In the genomic region with DNA sequence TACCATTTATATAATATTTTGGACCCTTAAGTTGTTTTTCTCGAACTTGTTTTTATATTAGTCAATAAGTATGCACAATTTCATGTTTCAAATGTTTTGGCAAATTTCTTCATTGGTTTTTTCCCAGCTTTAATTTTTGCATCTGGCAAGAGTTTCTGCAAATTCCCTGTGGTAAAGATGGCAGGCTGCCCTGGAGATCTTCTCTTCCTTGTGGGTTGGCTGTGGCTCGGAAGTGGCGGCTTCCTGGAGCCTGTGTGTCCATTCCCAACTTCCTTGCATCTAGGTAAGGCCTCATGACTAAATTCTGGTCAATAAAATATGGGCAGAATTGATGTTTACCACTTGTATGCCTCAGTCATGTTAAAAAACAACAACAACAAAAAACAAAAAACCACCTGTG, we compare ENCODE assay signal across 27 cellular contexts.
"Had no signal": no experiment of that assay in that cellular context is flagged by ENCODE, and none has a peak within 500 bp of the region (broad histone marks: within the 10 kb centered on the region; RNA-seq: fewer than 3 reads in every experiment).

No MANE protein-coding gene starts in this region.

- H3K9me3 Mint-ChIP-seq: activated T-helper 2 cell treated with anti-CD3 and anti-CD28 coated beads, Interferon-gamma antibody, Interleukin-2, Interleukin-4, amounts not matched to agents 10 μg/mL and 5 μg/mL and 100 μg/mL, durations not matched to agents 14 hours and 24 hours and 36 hours had no signal

- ATAC-seq: activated CD4-positive, alpha-beta T cell treated with anti-CD3 and anti-CD28 coated beads for 36 hours; activated CD8-positive, alpha-beta memory T cell treated with anti-CD3 and anti-CD28 coated beads, Interleukin-2, amount 10 ng/mL, durations not matched to agents 7 days and 5 days; activated CD8-positive, alpha-beta T cell treated with anti-CD3 and anti-CD28 coated beads, Interleukin-2, amount 10 ng/mL, durations not matched to agents 7 days and 5 days; activated naive CD8-positive, alpha-beta T cell treated with anti-CD3 and anti-CD28 coated beads, Interleukin-2, amount 50 U/mL, for 24 hours; effector memory CD8-positive, alpha-beta T cell; foreskin keratinocyte; left lobe of liver; lower lobe of right lung; natural killer cell treated with Interleukin-12 subunit alpha and Interleukin-12 subunit beta and Interleukin-15 and Interleukin-18, amount 100 ng/mL, for 72 hours; right cardiac atrium had no signal

- H3K4me1 Mint-ChIP-seq: activated CD4-positive, alpha-beta T cell treated with anti-CD3 and anti-CD28 coated beads for 36 hours; activated CD8-positive, alpha-beta memory T cell treated with anti-CD3 and anti-CD28 coated beads, Interleukin-2, amount 10 ng/mL, durations not matched to agents 7 days and 5 days; activated naive CD8-positive, alpha-beta T cell treated with anti-CD3 and anti-CD28 coated beads, Interleukin-2, amount 50 U/mL, for 24 hours; brain had no signal

- H3K9me3 ChIP-seq: lower lobe of right lung had no signal

- H3K4me3 Mint-ChIP-seq: activated CD4-positive, alpha-beta T cell treated with anti-CD3 and anti-CD28 coated beads for 36 hours; activated CD8-positive, alpha-beta memory T cell treated with anti-CD3 and anti-CD28 coated beads, Interleukin-2, amount 10 ng/mL, durations not matched to agents 7 days and 5 days; activated CD8-positive, alpha-beta T cell treated with anti-CD3 and anti-CD28 coated beads, Interleukin-2, amount 10 ng/mL, durations not matched to agents 7 days and 5 days; activated naive CD4-positive, alpha-beta T cell treated with anti-CD3 and anti-CD28 coated beads, Interleukin-2, amount 50 U/mL, for 24 hours; activated naive CD8-positive, alpha-beta T cell treated with anti-CD3 and anti-CD28 coated beads, Interleukin-2, amount 50 U/mL, for 24 hours; brain; effector memory CD8-positive, alpha-beta T cell; natural killer cell treated with Interleukin-12 subunit alpha and Interleukin-12 subunit beta and Interleukin-15 and Interleukin-18, amount 100 ng/mL, for 72 hours had no signal

- H3K4me1 ChIP-seq: lower lobe of right lung, spleen had no signal

- H3K36me3 ChIP-seq: cardiac muscle cell, lower lobe of right lung, spleen had no signal

- H3K27me3 Mint-ChIP-seq: activated CD8-positive, alpha-beta memory T cell treated with anti-CD3 and anti-CD28 coated beads, Interleukin-2, amount 10 ng/mL, durations not matched to agents 7 days and 5 days; activated naive CD4-positive, alpha-beta T cell treated with anti-CD3 and anti-CD28 coated beads, Interleukin-2, amount 50 U/mL, for 24 hours; activated naive CD8-positive, alpha-beta T cell treated with anti-CD3 and anti-CD28 coated beads, Interleukin-2, amount 50 U/mL, for 24 hours; brain; effector memory CD8-positive, alpha-beta T cell had no signal

- DNase-seq: activated CD4-positive, alpha-beta T cell treated with anti-CD3 and anti-CD28 coated beads for 36 hours; activated CD4-positive, CD25-positive, alpha-beta regulatory T cell; activated CD8-positive, alpha-beta memory T cell treated with anti-CD3 and anti-CD28 coated beads, Interleukin-2, amount 10 ng/mL, durations not matched to agents 7 days and 5 days; activated CD8-positive, alpha-beta T cell treated with anti-CD3 and anti-CD28 coated beads, Interleukin-2, amount 10 ng/mL, durations not matched to agents 7 days and 5 days; activated naive CD8-positive, alpha-beta T cell treated with anti-CD3 and anti-CD28 coated beads, Interleukin-2, amount 50 U/mL, for 24 hours; activated T-cell treated with anti-CD3 and anti-CD28 coated beads, Interleukin-2, amount 50 U/mL, for 48 hours; amygdala; cerebellar nuclear complex; cortex of kidney; effector memory CD8-positive, alpha-beta T cell; erythroblast; foreskin keratinocyte; kidney glomerular epithelial cell; lower lobe of right lung; mesenchymal stem cell; posterior cingulate gyrus; right cardiac atrium; spleen; stimulated activated naive CD4-positive, alpha-beta T cell treated with Interleukin-2 at 50 U/mL for 16 hours; trophoblast cell had no signal

- H3K27ac Mint-ChIP-seq: activated CD4-positive, alpha-beta T cell treated with anti-CD3 and anti-CD28 coated beads for 36 hours; activated CD8-positive, alpha-beta memory T cell treated with anti-CD3 and anti-CD28 coated beads, Interleukin-2, amount 10 ng/mL, durations not matched to agents 7 days and 5 days; activated CD8-positive, alpha-beta T cell treated with anti-CD3 and anti-CD28 coated beads, Interleukin-2, amount 10 ng/mL, durations not matched to agents 7 days and 5 days; activated naive CD4-positive, alpha-beta T cell treated with anti-CD3 and anti-CD28 coated beads, Interleukin-2, amount 50 U/mL, for 24 hours; activated naive CD8-positive, alpha-beta T cell treated with anti-CD3 and anti-CD28 coated beads, Interleukin-2, amount 50 U/mL, for 24 hours; activated T-helper 2 cell treated with anti-CD3 and anti-CD28 coated beads, Interferon-gamma antibody, Interleukin-2, Interleukin-4, amounts not matched to agents 10 μg/mL and 5 μg/mL and 100 μg/mL, durations not matched to agents 14 hours and 24 hours and 36 hours; brain; effector memory CD8-positive, alpha-beta T cell; natural killer cell treated with Interleukin-12 subunit alpha and Interleukin-12 subunit beta and Interleukin-15 and Interleukin-18, amount 100 ng/mL, for 72 hours had no signal

- H3K27ac ChIP-seq: foreskin keratinocyte, lower lobe of right lung, spleen had no signal

- FAIRE-seq: urothelium cell line had no signal

- H3K27me3 ChIP-seq: cardiac muscle cell, foreskin keratinocyte, spleen had no signal

- H3K36me3 Mint-ChIP-seq: activated CD8-positive, alpha-beta memory T cell treated with anti-CD3 and anti-CD28 coated beads, Interleukin-2, amount 10 ng/mL, durations not matched to agents 7 days and 5 days; activated naive CD4-positive, alpha-beta T cell treated with anti-CD3 and anti-CD28 coated beads, Interleukin-2, amount 50 U/mL, for 24 hours; natural killer cell treated with Interleukin-12 subunit alpha and Interleukin-12 subunit beta and Interleukin-15 and Interleukin-18, amount 100 ng/mL, for 72 hours had no signal

- H3K4me3 ChIP-seq: cardiac muscle cell, lower lobe of right lung, spleen had no signal
